14 cellular contexts compared by ENCODE assay signal in genomic region chr7:69934475-69934903, GRCh38.
DNase-seq lines count a peak whose midpoint lies in the region; ATAC-seq and TF ChIP-seq lines count a peak whose summit lies in the region.
"Had no signal": no experiment of that assay in that cellular context is flagged by ENCODE, and none has a peak within 500 bp of the region (broad histone marks: within the 10 kb centered on the region; RNA-seq: fewer than 3 reads in every experiment).

No MANE protein-coding gene starts in this region.

- H2BK120ac ChIP-seq in trophoblast cell (ENCODE audit: insufficient read depth, low read length, poor library complexity): no peak overlapping the region

- H3K27ac ChIP-seq in cardiac muscle cell (peak overlapping the region; percentile 54), caudate nucleus (ENCODE audit: low read depth, low read length) (no peak overlapping the region), trophoblast cell (ENCODE audit: low read depth, low read length) (no peak overlapping the region)
- H3K27ac ChIP-seq: A549, pancreas had no signal

- no peak overlapping the region for H2BK5ac ChIP-seq in trophoblast cell (ENCODE audit: low read depth, low read length, poor library complexity)

- TF ChIP-seq CTCF in cardiac muscle cell (IDR thresholded peaks at IDR 0.05; ENCODE audit: low read depth, low read length): no peak
- no peak for TF ChIP-seq CTCF in type B pancreatic cell (conservative IDR thresholded peaks at IDR 0.05)
- no peak for TF ChIP-seq CTCF in GM10266 (IDR thresholded peaks at IDR 0.05; ENCODE audit: control insufficient read depth, insufficient read depth, low read depth, missing control alignments)

- intact Hi-C loops in left cardiac atrium (cut with DNase I): loop anchor here in 1 of 2 donors (10.0 kb wide), 1 partner anchor 530 kb away; no protein-coding TSS in a partner anchor

- H3K27me3 ChIP-seq in cardiac muscle cell: no peaks in the 10 kb centered on the region
- no peaks in the 10 kb centered on the region for H3K27me3 ChIP-seq in trophoblast cell (ENCODE audit: insufficient read depth, low read length)
- H3K27me3 ChIP-seq: pancreas had no signal

- no CpG with 5 or more reads among the region's 4 CpGs for WGBS in trophoblast cell (ENCODE audit: extremely low coverage, insufficient coverage, insufficient read length)

- no peak overlapping the region for H4K91ac ChIP-seq in trophoblast cell (ENCODE audit: low read depth, low read length)

- no peak overlapping the region for H2AK5ac ChIP-seq in trophoblast cell (ENCODE audit: low read length)

- H3K4me1 Mint-ChIP-seq in type B pancreatic cell (ENCODE audit: unreplicated experiment): peaks cover 20% of the 10 kb centered on the region
- H3K4me1 Mint-ChIP-seq: stimulated activated naive CD8-positive, alpha-beta T cell treated with anti-CD3 and anti-CD28 coated beads, Interleukin-15, amount 100 ng/mL, for 72 hours had no signal

- H2BK12ac ChIP-seq in trophoblast cell (ENCODE audit: low read length): no peak overlapping the region

- no peak overlapping the region for H3K9ac ChIP-seq in trophoblast cell (ENCODE audit: low read length)

- no peak for ATAC-seq in left cardiac atrium
- ATAC-seq: A549; effector memory CD8-positive, alpha-beta T cell; stimulated activated naive CD8-positive, alpha-beta T cell treated with anti-CD3 and anti-CD28 coated beads, Interleukin-15, amount 100 ng/mL, for 72 hours had no signal

- peak overlapping the region; percentile 0 for H3K27ac Mint-ChIP-seq in type B pancreatic cell
- H3K27ac Mint-ChIP-seq: effector memory CD8-positive, alpha-beta T cell; stimulated activated naive CD8-positive, alpha-beta T cell treated with anti-CD3 and anti-CD28 coated beads, Interleukin-15, amount 100 ng/mL, for 72 hours had no signal

- H3K4me1 ChIP-seq in cardiac muscle cell (ENCODE audit: low read depth) (peaks cover 60% of the 10 kb centered on the region), trophoblast cell (ENCODE audit: control insufficient read depth in 1 of 2, insufficient read depth in 2 of 2, low read length in 2 of 2) (peaks cover 0 to 4% of the 10 kb centered on the region in 2 experiments)
- H3K4me1 ChIP-seq: A549, pancreas had no signal

- H3K36me3 ChIP-seq in cardiac muscle cell (no peaks in the 10 kb centered on the region), trophoblast cell (ENCODE audit: control insufficient read depth in 1 of 2, insufficient read depth in 2 of 2, low read length in 2 of 2) (no peaks in the 10 kb centered on the region)
- H3K36me3 ChIP-seq: pancreas had no signal

- no peak overlapping the region for H4K12ac ChIP-seq in trophoblast cell (ENCODE audit: low read depth, low read length)

- H3K18ac ChIP-seq in trophoblast cell (ENCODE audit: low read length): no peak overlapping the region

- H3K14ac ChIP-seq in trophoblast cell (ENCODE audit: low read length): no peak overlapping the region

- H3K79me2 ChIP-seq in trophoblast cell (ENCODE audit: control insufficient read depth, insufficient read depth, low read length, poor library complexity): no peaks in the 10 kb centered on the region

- H3K4me3 ChIP-seq in cardiac muscle cell: no peak overlapping the region
- H3K4me3 ChIP-seq in trophoblast cell (ENCODE audit: low read depth, low read length): no peak overlapping the region
- H3K4me3 ChIP-seq: A549, pancreas had no signal

- no peak overlapping the region for H3K4ac ChIP-seq in trophoblast cell (ENCODE audit: low read depth, low read length)

- no peaks in the 10 kb centered on the region for H3K79me1 ChIP-seq in trophoblast cell (ENCODE audit: low read length)

- no peaks in the 10 kb centered on the region for H3K36me3 Mint-ChIP-seq in type B pancreatic cell

- H3K9me3 ChIP-seq in cardiac muscle cell (ENCODE audit: low read depth) (no peaks in the 10 kb centered on the region), trophoblast cell (ENCODE audit: insufficient read depth, low read depth, low read length) (no peaks in the 10 kb centered on the region)
- H3K9me3 ChIP-seq: A549, pancreas had no signal

- H3K27me3 Mint-ChIP-seq in type B pancreatic cell: no peaks in the 10 kb centered on the region
- H3K27me3 Mint-ChIP-seq: stimulated activated naive CD8-positive, alpha-beta T cell treated with anti-CD3 and anti-CD28 coated beads, Interleukin-15, amount 100 ng/mL, for 72 hours had no signal

- H4K8ac ChIP-seq in trophoblast cell (ENCODE audit: low read depth, low read length): no peak overlapping the region

- no peaks in the 10 kb centered on the region for H3K9me3 Mint-ChIP-seq in type B pancreatic cell
- H3K9me3 Mint-ChIP-seq: effector memory CD8-positive, alpha-beta T cell; stimulated activated naive CD8-positive, alpha-beta T cell treated with anti-CD3 and anti-CD28 coated beads, Interleukin-15, amount 100 ng/mL, for 72 hours had no signal

- H3K23ac ChIP-seq in trophoblast cell (ENCODE audit: low read length): no peak overlapping the region

- H3K4me3 Mint-ChIP-seq in type B pancreatic cell: no peak overlapping the region
- H3K4me3 Mint-ChIP-seq: effector memory CD8-positive, alpha-beta T cell; stimulated activated naive CD8-positive, alpha-beta T cell treated with anti-CD3 and anti-CD28 coated beads, Interleukin-15, amount 100 ng/mL, for 72 hours had no signal

- no peak overlapping the region for H2AFZ ChIP-seq in trophoblast cell (ENCODE audit: insufficient read depth, low read length, poor library complexity)

- DNase-seq in cardiac muscle cell (ENCODE audit: low read depth in 1 of 2, low spot score in 1 of 2): peak in 1 of 2 donors; percentile 85
- no peak for DNase-seq in left cardiac atrium
- peak; percentile 55 for DNase-seq in NCI-H510A treated with DMSO at 0.1 percent for 48 hours (lab: John Stamatoyannopoulos, UW)
- peak in 55 of 61 donors; percentile 12 to 91 (median 65) for DNase-seq in caudate nucleus (lab: John Stamatoyannopoulos, UW)
- no peak for DNase-seq in type B pancreatic cell (ENCODE audit: extremely low spot score, unreplicated experiment)
- DNase-seq in SKM-1 treated with dmso at 0.1 percent for 144 hours (lab: John Stamatoyannopoulos, UW; ENCODE audit: unreplicated experiment): no peak
- DNase-seq in trophoblast cell: no peak
- DNase-seq in GM10266 (ENCODE audit: extremely low spot score): no peak
- DNase-seq: effector memory CD8-positive, alpha-beta T cell; glutamatergic neuron; NK-92 treated with Interleukin-12 subunit alpha and Interleukin-12 subunit beta, amount 100 ng/mL, for 24 hours; stimulated activated naive CD8-positive, alpha-beta T cell treated with anti-CD3 and anti-CD28 coated beads, Interleukin-15, amount 100 ng/mL, for 72 hours had no signal

- no peak overlapping the region for H3K4me2 ChIP-seq in trophoblast cell (ENCODE audit: low read length)
- H3K4me2 ChIP-seq: A549 had no signal

Comparison
In these comparisons a context has a peak if more than half of its experiments do, and no peak if none do; other contexts are left out.
1. DNase-seq: peak in NCI-H510A treated with DMSO at 0.1 percent for 48 hours (single experiment) and caudate nucleus (55 of 61); none in left cardiac atrium (single experiment), type B pancreatic cell (single experiment), SKM-1 treated with dmso at 0.1 percent for 144 hours (single experiment), trophoblast cell (0 of 2) and GM10266 (single experiment).